In genomic region chr4:67198757-67199156, GRCh38 we compare ENCODE assay signal across 8 cellular contexts.
DNase-seq lines count a peak whose midpoint lies in the region; ATAC-seq, FAIRE-seq and TF ChIP-seq lines count a peak whose summit lies in the region.

No MANE protein-coding gene starts in this region.

- ATAC-seq in SK-N-SH treated with all-trans-retinoic acid at 6 μM for 48 hours (peak; percentile 56; the same call in 1 of the 3 replicates), omental fat pad (ENCODE audit: low FRiP score) (no peak), GM18517 (IDR thresholded peaks at IDR 0.05; ENCODE audit: unreplicated experiment) (no peak)
- ATAC-seq in stimulated activated naive CD8-positive, alpha-beta T cell treated with anti-CD3 and anti-CD28 coated beads, Interleukin-15, Interleukin-2, amounts not matched to agents 100 U/mL and 50 U/mL, for 24 hours, result no peak

- TF ChIP-seq CTCF in omental fat pad (IDR thresholded peaks at IDR 0.05), result no peak

- DNase-seq in HS-5 (ENCODE audit: low read depth) (peak; percentile 3), omental fat pad (ENCODE audit: low spot score) (no peak), frontal cortex (ENCODE audit: low spot score in 2 of 2) (no peak)
- DNase-seq in stimulated activated naive CD8-positive, alpha-beta T cell treated with anti-CD3 and anti-CD28 coated beads, Interleukin-15, Interleukin-2, amounts not matched to agents 100 U/mL and 50 U/mL, for 24 hours, result no peak

- FAIRE-seq in G401.6 (lab: Jason Lieb, UNC) (peak; percentile 51), islet of Langerhans (lab: Jason Lieb, UNC) (peak; percentile 97), frontal cortex (lab: Jason Lieb, UNC) (no peak)

TF ChIP-seq in SK-N-SH treated with all-trans-retinoic acid at 6 μM for 48 hours, 23 proteins besides CTCF, POLR2A, EP300 and RAD21:
- TF ChIP-seq ZNF70 (CRISPR knock-in tag; IDR thresholded peaks at IDR 0.05), result no peak
- TF ChIP-seq ARNTL (CRISPR knock-in tag; IDR thresholded peaks at IDR 0.05; ENCODE audit: borderline replicate concordance, low read depth), result no peak
- no peak for TF ChIP-seq TCF4 (CRISPR knock-in tag; IDR thresholded peaks at IDR 0.05; ENCODE audit: borderline replicate concordance)
- TF ChIP-seq ZNF565 (CRISPR knock-in tag; conservative IDR thresholded peaks at IDR 0.05; ENCODE audit: low read depth), result no peak
- TF ChIP-seq TOX (CRISPR knock-in tag; IDR thresholded peaks at IDR 0.05; ENCODE audit: borderline replicate concordance), result no peak
- no peak for TF ChIP-seq CSDC2 (CRISPR knock-in tag; IDR thresholded peaks at IDR 0.05)
- no peak for TF ChIP-seq CREB5 (CRISPR knock-in tag; IDR thresholded peaks at IDR 0.05; ENCODE audit: low read depth)
- TF ChIP-seq OSR1 (CRISPR knock-in tag; IDR thresholded peaks at IDR 0.05), result no peak
- no peak for TF ChIP-seq PPARA (CRISPR knock-in tag; IDR thresholded peaks at IDR 0.05; ENCODE audit: borderline replicate concordance)
- no peak for TF ChIP-seq RARB (CRISPR knock-in tag; IDR thresholded peaks at IDR 0.05)
